Comparison of ENCODE assay signal across 17 cellular contexts in the genomic region with DNA sequence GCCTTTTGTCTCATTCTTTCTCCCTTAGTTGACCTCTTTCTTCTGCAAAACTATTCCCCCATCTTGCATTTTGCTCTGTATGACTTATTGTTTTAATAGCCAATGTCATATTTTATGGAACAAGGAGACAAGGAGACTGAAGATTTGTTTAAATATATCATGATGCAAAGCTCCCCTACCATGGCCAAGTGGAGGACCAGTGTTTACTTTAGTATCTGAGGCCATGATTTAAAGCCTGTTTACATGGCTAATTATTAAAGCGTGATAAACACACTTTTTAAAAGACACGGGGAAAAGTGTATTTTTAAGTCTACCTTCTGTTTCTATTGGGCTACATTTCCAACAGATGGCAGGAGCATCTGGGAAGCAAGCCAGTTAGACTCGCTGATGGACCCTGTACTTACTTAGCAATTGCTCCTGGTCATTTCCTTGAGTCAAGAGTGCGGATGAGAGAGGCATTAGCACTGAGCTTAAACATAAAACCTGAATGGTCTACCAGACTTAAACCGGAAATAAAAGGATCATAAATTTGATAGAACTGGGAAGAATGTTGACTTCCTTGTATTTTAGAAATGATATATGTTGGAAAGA.
DNase-seq lines count a peak whose midpoint lies in the region.
"Had no signal": no experiment of that assay in that cellular context is flagged by ENCODE, and none has a peak within 500 bp of the region (broad histone marks: within the 10 kb centered on the region; RNA-seq: fewer than 3 reads in every experiment).

No MANE protein-coding gene starts in this region.

- no peaks in the 10 kb centered on the region for H3K36me3 ChIP-seq in mesenchymal stem cell (ENCODE audit: control insufficient read depth in 1 of 2, insufficient read depth in 2 of 2, low read depth in 1 of 2, low read length in 2 of 2)
- H3K36me3 ChIP-seq: ascending aorta, heart right ventricle had no signal

- H3K4me2 ChIP-seq in mesenchymal stem cell (ENCODE audit: low read length, poor library complexity, severe bottlenecking): no peak overlapping the region

- 62% methylated on average over 5 of the region's 5 CpGs for WGBS in mesenchymal stem cell

- no peaks in the 10 kb centered on the region for H3K79me1 ChIP-seq in mesenchymal stem cell (replicated peaks; ENCODE audit: low read length, poor library complexity, severe bottlenecking)

- no peak overlapping the region for H2AFZ ChIP-seq in mesenchymal stem cell (ENCODE audit: low read depth, low read length)

- H2BK120ac ChIP-seq in mesenchymal stem cell (ENCODE audit: low read depth, low read length): no peak overlapping the region

- no peak overlapping the region for H4K91ac ChIP-seq in mesenchymal stem cell (ENCODE audit: low read length)

- no peak overlapping the region for H2BK12ac ChIP-seq in mesenchymal stem cell (ENCODE audit: low read length in 2 of 2)

- no peaks in the 10 kb centered on the region for H3K4me1 ChIP-seq in mesenchymal stem cell (ENCODE audit: control insufficient read depth, insufficient read depth, low read depth, low read length)
- H3K4me1 ChIP-seq: ascending aorta, heart right ventricle had no signal

- H3K27me3 ChIP-seq in mesenchymal stem cell (ENCODE audit: control insufficient read depth in 1 of 2, insufficient read depth in 1 of 2, low read length in 2 of 2): no peaks in the 10 kb centered on the region
- H3K27me3 ChIP-seq: ascending aorta, heart right ventricle had no signal

- H4K8ac ChIP-seq in mesenchymal stem cell (ENCODE audit: low read length): no peak overlapping the region

- no peak overlapping the region for H2BK15ac ChIP-seq in mesenchymal stem cell (ENCODE audit: low read depth, poor library complexity, severe bottlenecking)

- DNase-seq in DMS53 (lab: John Stamatoyannopoulos, UW): peak; percentile 35
- peak; percentile 60 for DNase-seq in NCI-H1694 (lab: John Stamatoyannopoulos, UW)
- peak; percentile 49 for DNase-seq in SK-MEL-5 (ENCODE audit: low read depth, low spot score)
- peak; percentile 12 for DNase-seq in mesenchymal stem cell
- DNase-seq in stimulated activated CD4-positive, alpha-beta T cell treated with anti-CD3 and anti-CD28 coated beads, Interleukin-12 subunit alpha, Interleukin-12 subunit beta, amount 100 ng/mL, for 4 hours: no peak
- DNase-seq in NCI-H526 (lab: John Stamatoyannopoulos, UW): no peak
- DNase-seq in NK-92 treated with Interleukin-12 subunit alpha and Interleukin-12 subunit beta, amount 100 ng/mL, for 24 hours (lab: John Stamatoyannopoulos, UW): no peak
- no peak for DNase-seq in NCI-H146 (lab: John Stamatoyannopoulos, UW)
- DNase-seq: activated naive CD4-positive, alpha-beta T cell treated with anti-CD3 and anti-CD28 coated beads for 36 hours; CD8-positive, alpha-beta T cell; heart right ventricle; islet precursor cell; natural killer cell; NCI-H2029; posterior cingulate gyrus; stimulated activated CD8-positive, alpha-beta memory T cell treated with anti-CD3 and anti-CD28 coated beads, Interleukin-4, amount 100 ng/mL, for 48 hours had no signal

- H2BK5ac ChIP-seq in mesenchymal stem cell (ENCODE audit: low read depth, low read length, poor library complexity, severe bottlenecking): no peak overlapping the region

- no peak overlapping the region for H3K14ac ChIP-seq in mesenchymal stem cell (ENCODE audit: low read length in 2 of 2)

- H2AK5ac ChIP-seq in mesenchymal stem cell (ENCODE audit: low read length, severe bottlenecking): no peak overlapping the region

- no peak overlapping the region for H3K23ac ChIP-seq in mesenchymal stem cell (ENCODE audit: low read length in 2 of 2)

- in situ Hi-C loops in SK-MEL-5 (cut with HindIII; ENCODE audit: low pct_unique_long_range_greater_than_20kb, low sequenced_read_pairs): no loop called here

- no peak overlapping the region for H3K18ac ChIP-seq in mesenchymal stem cell (ENCODE audit: low read depth in 1 of 2, low read length in 2 of 2)

- H3K27ac ChIP-seq in mesenchymal stem cell (ENCODE audit: low read length, poor library complexity, severe bottlenecking): no peak overlapping the region
- H3K27ac ChIP-seq: ascending aorta, heart right ventricle had no signal

- H3K9ac ChIP-seq in mesenchymal stem cell (ENCODE audit: low read length): no peak overlapping the region

- H3K4me3 ChIP-seq in mesenchymal stem cell (ENCODE audit: insufficient read depth in 1 of 2, low read depth in 1 of 2, low read length in 2 of 2): no peak overlapping the region
- H3K4me3 ChIP-seq: ascending aorta, heart right ventricle had no signal

- H3K4ac ChIP-seq in mesenchymal stem cell (ENCODE audit: low read depth in 1 of 2, low read length in 2 of 2): no peak overlapping the region

- H3K9me3 ChIP-seq in mesenchymal stem cell (ENCODE audit: control insufficient read depth, low read length): no peaks in the 10 kb centered on the region
- H3K9me3 ChIP-seq: ascending aorta, heart right ventricle had no signal

Comparison
In these comparisons a context has a peak if more than half of its experiments do, and no peak if none do; other contexts are left out.
1. DNase-seq: peak in DMS53 (single experiment), NCI-H1694 (single experiment), SK-MEL-5 (single experiment) and mesenchymal stem cell (single experiment); none in stimulated activated CD4-positive, alpha-beta T cell treated with anti-CD3 and anti-CD28 coated beads, Interleukin-12 subunit alpha, Interleukin-12 subunit beta, amount 100 ng/mL, for 4 hours (single experiment), NCI-H526 (0 of 2), NK-92 treated with Interleukin-12 subunit alpha and Interleukin-12 subunit beta, amount 100 ng/mL, for 24 hours (single experiment) and NCI-H146 (single experiment).